In genomic region chr2:37555457-37555856, GRCh38 we compare ENCODE assay signal across 11 cellular contexts.
A peak's percentile ranks its signal among the peaks of the same experiment; 100 is the strongest.
DNase-seq lines count a peak whose midpoint lies in the region; ATAC-seq lines count a peak whose summit lies in the region.
"Had no signal": no experiment of that assay in that cellular context is flagged by ENCODE, and none has a peak within 500 bp of the region (broad histone marks: within the 10 kb centered on the region; RNA-seq: fewer than 3 reads in every experiment).

No MANE protein-coding gene starts in this region.

- peaks cover 20% of the 10 kb centered on the region for H3K4me1 Mint-ChIP-seq in activated CD8-positive, alpha-beta T cell treated with anti-CD3 and anti-CD28 coated beads, Interleukin-2, amount 10 ng/mL, durations not matched to agents 7 days and 5 days (ENCODE audit: low read depth)

- no peaks in the 10 kb centered on the region for H3K36me3 Mint-ChIP-seq in activated CD8-positive, alpha-beta T cell treated with anti-CD3 and anti-CD28 coated beads, Interleukin-2, amount 10 ng/mL, durations not matched to agents 7 days and 5 days (ENCODE audit: low read depth)

- no peak overlapping the region for H3K27ac Mint-ChIP-seq in activated CD8-positive, alpha-beta T cell treated with anti-CD3 and anti-CD28 coated beads, Interleukin-2, amount 10 ng/mL, durations not matched to agents 7 days and 5 days

- H3K4me3 ChIP-seq in Jurkat, Clone E6-1 (ENCODE audit: low read length), result no peak overlapping the region

- no peak overlapping the region for H3K4me3 Mint-ChIP-seq in activated CD8-positive, alpha-beta T cell treated with anti-CD3 and anti-CD28 coated beads, Interleukin-2, amount 10 ng/mL, durations not matched to agents 7 days and 5 days

- peak; percentile 48 for ATAC-seq in GM18861 (IDR thresholded peaks at IDR 0.05; ENCODE audit: unreplicated experiment)
- peak; percentile 39 for ATAC-seq in activated CD8-positive, alpha-beta T cell treated with anti-CD3 and anti-CD28 coated beads, Interleukin-2, amount 10 ng/mL, durations not matched to agents 7 days and 5 days
- no peak for ATAC-seq in HG02885 (IDR thresholded peaks at IDR 0.05; ENCODE audit: poor library complexity, unreplicated experiment)
- ATAC-seq in GM19023 (IDR thresholded peaks at IDR 0.05; ENCODE audit: unreplicated experiment), result no peak

- POLR2A ChIA-PET in activated CD8-positive, alpha-beta T cell treated with anti-CD3 and anti-CD28 coated beads, Interleukin-2, amount 10 ng/mL, durations not matched to agents 7 days and 5 days (lab: Charles Lee), result no interaction called here

- no peaks in the 10 kb centered on the region for H3K9me3 Mint-ChIP-seq in activated CD8-positive, alpha-beta T cell treated with anti-CD3 and anti-CD28 coated beads, Interleukin-2, amount 10 ng/mL, durations not matched to agents 7 days and 5 days (ENCODE audit: insufficient read depth)

- peak; percentile 93 to 95 for DNase-seq in AML-193 (lab: John Stamatoyannopoulos, UW)
- DNase-seq in Jurkat, Clone E6-1 (ENCODE audit: low read depth, low spot score), result peak; percentile 42
- no peak for DNase-seq in activated CD8-positive, alpha-beta T cell treated with anti-CD3 and anti-CD28 coated beads, Interleukin-2, amount 10 ng/mL, durations not matched to agents 7 days and 5 days
- DNase-seq in SHP77 (lab: John Stamatoyannopoulos, UW), result no peak
- no peak for DNase-seq in middle frontal gyrus (ENCODE audit: extremely low spot score, low spot score)
- DNase-seq: activated T-cell treated with anti-CD3 and anti-CD28 coated beads for 4 hours, glutamatergic neuron, NCI-H1417 had no signal

- CTCF ChIA-PET in activated CD8-positive, alpha-beta T cell treated with anti-CD3 and anti-CD28 coated beads, Interleukin-2, amount 10 ng/mL, durations not matched to agents 7 days and 5 days (lab: Charles Lee), result no interaction called here

- H3K27me3 Mint-ChIP-seq in activated CD8-positive, alpha-beta T cell treated with anti-CD3 and anti-CD28 coated beads, Interleukin-2, amount 10 ng/mL, durations not matched to agents 7 days and 5 days (ENCODE audit: low read depth), result no peaks in the 10 kb centered on the region

Comparison
In these comparisons a context has a peak if more than half of its experiments do, and no peak if none do; other contexts are left out.
1. DNase-seq: peak in AML-193 (2 of 2) and Jurkat, Clone E6-1 (single experiment); none in activated CD8-positive, alpha-beta T cell treated with anti-CD3 and anti-CD28 coated beads, Interleukin-2, amount 10 ng/mL, durations not matched to agents 7 days and 5 days (single experiment), SHP77 (0 of 2) and middle frontal gyrus (single experiment).
2. ATAC-seq: peak in GM18861 (single experiment) and activated CD8-positive, alpha-beta T cell treated with anti-CD3 and anti-CD28 coated beads, Interleukin-2, amount 10 ng/mL, durations not matched to agents 7 days and 5 days (single experiment); none in HG02885 (single experiment) and GM19023 (single experiment).